25 cellular contexts compared by ENCODE assay signal in the genomic region with DNA sequence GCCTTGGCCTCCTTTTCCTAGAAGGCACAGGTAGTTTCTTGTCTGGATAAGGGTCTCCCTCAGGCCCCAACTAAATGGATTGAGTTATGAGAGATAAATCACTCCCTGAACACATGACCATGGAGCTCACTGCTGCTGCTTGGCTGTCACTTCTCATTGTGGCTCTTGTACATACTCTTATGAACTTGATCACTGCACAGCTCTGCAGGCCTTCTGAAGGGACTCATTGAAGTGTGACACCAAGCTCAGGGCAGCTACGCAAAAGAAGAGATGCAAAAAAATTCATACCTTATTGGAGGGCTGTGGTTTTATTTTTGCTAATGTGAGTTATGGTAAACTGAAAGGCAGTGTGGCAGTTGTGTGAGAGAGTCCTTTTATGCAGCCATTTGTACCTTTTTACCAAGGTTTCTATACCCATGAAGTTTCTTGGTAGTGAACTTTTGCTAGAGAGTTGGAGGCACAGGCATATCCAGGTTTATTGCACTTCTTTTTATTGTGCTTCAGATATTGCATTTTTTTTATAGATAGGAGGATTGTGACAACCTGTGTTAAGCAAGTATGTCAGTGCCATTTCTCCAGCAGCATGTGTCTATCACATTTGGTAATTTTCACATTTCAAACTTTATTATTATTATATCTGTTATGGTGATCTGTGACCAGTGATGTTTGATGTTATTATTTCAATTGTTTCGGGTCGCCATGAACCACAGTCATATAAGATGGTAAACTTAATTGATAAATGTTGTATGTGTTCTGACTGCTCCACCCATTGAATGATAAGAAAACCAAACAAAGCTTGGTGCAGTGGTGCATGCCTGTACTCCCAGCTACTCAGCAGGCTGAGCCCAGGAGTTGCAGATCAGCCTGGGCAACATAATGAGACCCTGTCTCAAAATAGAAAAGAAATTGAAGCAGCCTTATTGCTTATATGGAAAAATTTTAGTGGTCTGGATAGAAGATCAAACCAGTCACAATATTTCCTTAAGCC.
A peak's percentile ranks its signal among the peaks of the same experiment; 100 is the strongest.
DNase-seq lines count a peak whose midpoint lies in the region; ATAC-seq, FAIRE-seq and TF ChIP-seq lines count a peak whose summit lies in the region.
"Had no signal": no experiment of that assay in that cellular context is flagged by ENCODE, and none has a peak within 500 bp of the region (broad histone marks: within the 10 kb centered on the region; RNA-seq: fewer than 3 reads in every experiment).

No MANE protein-coding gene starts in this region.

- peak; percentile 36 for ATAC-seq in GM19468 (IDR thresholded peaks at IDR 0.05; ENCODE audit: extremely low read depth, unreplicated experiment)
- peak; percentile 46 for ATAC-seq in HG03460 (IDR thresholded peaks at IDR 0.05; ENCODE audit: unreplicated experiment)
- peak; percentile 88 for ATAC-seq in left colon
- ATAC-seq in HG03108 (IDR thresholded peaks at IDR 0.05; ENCODE audit: unreplicated experiment): no peak
- ATAC-seq: activated CD8-positive, alpha-beta T cell treated with anti-CD3 and anti-CD28 coated beads for 36 hours; activated naive CD4-positive, alpha-beta T cell treated with anti-CD3 and anti-CD28 coated beads, Interleukin-2, amount 50 U/mL, for 72 hours; HCT116; naive thymus-derived CD4-positive, alpha-beta T cell; sciatic nerve had no signal

- TF ChIP-seq CTCF in GM12864 (IDR thresholded peaks at IDR 0.05; ENCODE audit: low read depth, low read length, missing control alignments): no peak

- no peak for FAIRE-seq in HTR-8/SVneo (lab: Jason Lieb, UNC)
- FAIRE-seq: endometrium, kidney had no signal

- DNase-seq in GM12864 (ENCODE audit: low read depth) (peak; percentile 41), left colon (peak; percentile 24 to 39), NCI-H1048 (lab: John Stamatoyannopoulos, UW) (no peak), activated gamma-delta T cell treated with Interleukin-2 at 50 U/mL for 16 hours (no peak), HTR-8/SVneo (ENCODE audit: insufficient read length, low spot score) (no peak)
- DNase-seq: ACHN; activated CD8-positive, alpha-beta T cell treated with anti-CD3 and anti-CD28 coated beads for 36 hours; activated T-cell treated with anti-CD3 and anti-CD28 coated beads, Interleukin-2, amount 50 U/mL, for 24 hours; hippocampal formation; kidney; mammary epithelial cell; naive thymus-derived CD4-positive, alpha-beta T cell; NCI-H2029; NCI-H510A; ovary; SHP77 treated with DMSO at 0.1 percent for 48 hours; upper lobe of left lung had no signal

- intact Hi-C loops in left colon (cut with DNase I, micrococcal nuclease): no loop called here

- H3K4me3 ChIP-seq in GM12864 (ENCODE audit: low read depth, low read length): peak overlapping the region; percentile 6; the same call in 1 of the 2 replicates
- H3K4me3 ChIP-seq: coronary artery, ovary, upper lobe of left lung had no signal

Comparison
In these comparisons a context has a peak if more than half of its experiments do, and no peak if none do; other contexts are left out.
1. DNase-seq: peak in GM12864 (single experiment) and left colon (2 of 2); none in NCI-H1048 (single experiment), activated gamma-delta T cell treated with Interleukin-2 at 50 U/mL for 16 hours (single experiment) and HTR-8/SVneo (single experiment).